Comparison of ENCODE assay signal across 8 cellular contexts in genomic region chr14:100065161-100065871, GRCh38. TPM values are rescaled to one million over a fixed set of nuclear protein-coding genes. Genes with fewer than 3 reads are reported as not detected.
DNase-seq lines count a peak whose midpoint lies in the region; ATAC-seq and TF ChIP-seq lines count a peak whose summit lies in the region.

EVL (plus strand) TSS chr14:100065422; CDS start chr14:100065501, 79 bp downstream.

- TF ChIP-seq CTCF in neural cell (IDR thresholded peaks at IDR 0.05; ENCODE audit: poor library complexity, severe bottlenecking) (no peak), testis (IDR thresholded peaks at IDR 0.05) (no peak)

- peaks cover 5% of the 10 kb centered on the region for H4K20me1 ChIP-seq in neural cell (ENCODE audit: insufficient read depth)

- no peak for TF ChIP-seq EP300 in neural cell (conservative IDR thresholded peaks at IDR 0.05; ENCODE audit: poor library complexity, severe bottlenecking)

- H3K9me2 ChIP-seq in neural cell (ENCODE audit: insufficient read depth, low read length), result no peaks in the 10 kb centered on the region

- H3K4me1 ChIP-seq in testis, result peaks cover 4% of the 10 kb centered on the region

- H3K9me3 ChIP-seq in neural cell (ENCODE audit: low read length), result no peaks in the 10 kb centered on the region
- no peaks in the 10 kb centered on the region for H3K9me3 ChIP-seq in testis

- H3K4me3 ChIP-seq in neural cell (ENCODE audit: low read length) (no peak within 1 kb of the TSS), testis (no peak within 1 kb of the TSS)

- H3F3A ChIP-seq in neural cell (ENCODE audit: insufficient read depth, low read length, poor library complexity, severe bottlenecking), result no peaks in the 10 kb centered on the region

- no peak for TF ChIP-seq RAD21 in neural cell (conservative IDR thresholded peaks at IDR 0.05)

- H3K36me3 ChIP-seq in neural cell (ENCODE audit: insufficient read depth, low read length) (no peaks in the 10 kb centered on the region), testis (ENCODE audit: low read depth, missing control alignments) (no peaks in the 10 kb centered on the region)

- DNase-seq in activated gamma-delta T cell treated with Interleukin-2 at 50 U/mL for 16 hours (peak; percentile 82), activated gamma-delta T cell (lab: John Stamatoyannopoulos, UW) (no peak), dermis blood vessel endothelial cell (peak; percentile 14), testis (no peak), glomerular visceral epithelial cell (ENCODE audit: extremely low spot score) (no peak)

- H3K9ac ChIP-seq in neural cell (ENCODE audit: low read length), result no peak within 1 kb of the TSS

- H3K27ac ChIP-seq in neural cell (ENCODE audit: low read length) (no peak within 1 kb of the TSS), testis (no peak within 1 kb of the TSS)

- 87 to 88% methylated on average over 6 of the region's 6 CpGs for WGBS in testis, 2 donors

- intact Hi-C loops in testis (cut with DNase I; ENCODE audit: low total_unique reads), result no loop called here

- peak; percentile 32 for ATAC-seq in HG03457 (IDR thresholded peaks at IDR 0.05; ENCODE audit: unreplicated experiment)
- peak; percentile 55 to 59 for ATAC-seq in activated CD4-positive, CD25-positive, alpha-beta regulatory T cell treated with anti-CD3 and anti-CD28 coated beads, Interleukin-2, amount 50 U/mL, for 24 hours

- no peak within 1 kb of the TSS for H2AFZ ChIP-seq in neural cell (ENCODE audit: low read depth, low read length)

- H3K79me2 ChIP-seq in neural cell (replicated peaks; ENCODE audit: insufficient read depth, low read length), result peaks cover 56% of the 10 kb centered on the region

- no peak within 1 kb of the TSS for H3K4me2 ChIP-seq in neural cell (ENCODE audit: low read length)

- TF ChIP-seq POLR2A in testis (IDR thresholded peaks at IDR 0.05), result no peak

- H3K27me3 ChIP-seq in neural cell (ENCODE audit: insufficient read depth, low read depth, low read length) (no peaks in the 10 kb centered on the region), testis (no peaks in the 10 kb centered on the region)

TF ChIP-seq in neural cell, 6 proteins besides CTCF, POLR2A, EP300 and RAD21:
- TF ChIP-seq EZH2 (IDR thresholded peaks at IDR 0.05; ENCODE audit: borderline replicate concordance, insufficient read depth, low read length, poor library complexity, severe bottlenecking), result no peak
- TF ChIP-seq SMC3 (conservative IDR thresholded peaks at IDR 0.05; ENCODE audit: poor library complexity), result no peak
- TF ChIP-seq TAF1 (IDR thresholded peaks at IDR 0.05; ENCODE audit: low read depth), result no peak
- no peak for TF ChIP-seq REST (IDR thresholded peaks at IDR 0.05; ENCODE audit: borderline replicate concordance)
- TF ChIP-seq POLR2AphosphoS5 (IDR thresholded peaks at IDR 0.05), result no peak
- TF ChIP-seq MXI1 (conservative IDR thresholded peaks at IDR 0.05; ENCODE audit: poor library complexity, severe bottlenecking), result no peak

RNA-seq across cellular contexts. Expression of gene EVL, which starts in this region (rescaled TPM):
- total RNA-seq in dermis blood vessel endothelial cell (7.7 and 12.9 TPM in 2 replicates), testis (10 to 100 TPM; 91.7 to 96.8 TPM)
- polyA plus RNA-seq in neural cell (387 and 400 TPM in 2 replicates), testis (ENCODE audit: insufficient read depth, low read depth, low replicate concordance) (87.4 TPM)
- polyA minus RNA-seq in neural cell, result 240 and 269 TPM in 2 replicates

Comparison
In these comparisons a context has a peak if more than half of its experiments do, and no peak if none do; other contexts are left out.
1. DNase-seq: peak in activated gamma-delta T cell treated with Interleukin-2 at 50 U/mL for 16 hours (single experiment) and dermis blood vessel endothelial cell (single experiment); none in activated gamma-delta T cell (single experiment), testis (single experiment) and glomerular visceral epithelial cell (single experiment).